ENCODE assay signal across 10 cellular contexts in genomic region chr19:38243279-38243673, GRCh38. TPM values are rescaled to one million over a fixed set of nuclear protein-coding genes. Genes with fewer than 3 reads are reported as not detected.
A peak's percentile ranks its signal among the peaks of the same experiment; 100 is the strongest.
DNase-seq lines count a peak whose midpoint lies in the region; ATAC-seq and TF ChIP-seq lines count a peak whose summit lies in the region.
"Had no signal": no experiment of that assay in that cellular context is flagged by ENCODE, and none has a peak within 500 bp of the region (broad histone marks: within the 10 kb centered on the region; RNA-seq: fewer than 3 reads in every experiment).

No MANE protein-coding gene starts in this region.

- intact Hi-C loops in OCI-LY7 (cut with micrococcal nuclease; ENCODE audit: unreplicated experiment): loop anchor here (1.0 kb wide), 1 partner anchor 92 kb away; the partner anchor contains the start of gene CATSPERG

- TF ChIP-seq CTCF in GM23338 (conservative IDR thresholded peaks at IDR 0.05; ENCODE audit: low read depth in 2 of 2): no peak
- TF ChIP-seq CTCF in OCI-LY7 (conservative IDR thresholded peaks at IDR 0.05; ENCODE audit: low read length): no peak
- TF ChIP-seq CTCF in chondrocyte (IDR thresholded peaks at IDR 0.05): no peak

- H4K12ac ChIP-seq in trophoblast cell (ENCODE audit: low read depth, low read length): no peak overlapping the region

- H3K4me3 Mint-ChIP-seq in GM23338: no peak overlapping the region
- H3K4me3 Mint-ChIP-seq in chondrocyte (ENCODE audit: unreplicated experiment): peak overlapping the region; percentile 67

- H3K9ac ChIP-seq in trophoblast cell (ENCODE audit: low read length): no peak overlapping the region

- no peak overlapping the region for H3K18ac ChIP-seq in trophoblast cell (ENCODE audit: low read length)

- CTCF ChIA-PET in OCI-LY7 (lab: Charles Lee; ENCODE audit: unreplicated experiment): interaction anchor here (1.0 to 1.3 kb wide), 4 partner anchors 9 to 131 kb away, joined by 3 to 5 read pairs (median 4); partner anchors contain the start of genes CATSPERG and PSMD8

- no peak overlapping the region for H2BK120ac ChIP-seq in trophoblast cell (ENCODE audit: insufficient read depth, low read length, poor library complexity)

- no peak overlapping the region for H3K14ac ChIP-seq in trophoblast cell (ENCODE audit: low read length)

- H3F3A ChIP-seq in GM23338 (replicated peaks; ENCODE audit: low read depth): 0 out of 2 replicates have a peak, but pooled peaks cover 21% of the 10 kb centered on the region

- H3K27ac Mint-ChIP-seq in GM23338: no peak overlapping the region
- no peak overlapping the region for H3K27ac Mint-ChIP-seq in chondrocyte (ENCODE audit: unreplicated experiment)
- H3K27ac Mint-ChIP-seq: nephron progenitor cell had no signal

- no peak overlapping the region for H3K4ac ChIP-seq in trophoblast cell (ENCODE audit: low read depth, low read length)

- peak overlapping the region; percentile 32; the same call in 1 of the 2 replicates for H3K4me3 ChIP-seq in GM23338
- peak overlapping the region; percentile 55 for H3K4me3 ChIP-seq in OCI-LY7 (ENCODE audit: low read depth, low read length, poor library complexity, severe bottlenecking)
- H3K4me3 ChIP-seq in trophoblast cell (ENCODE audit: low read depth, low read length): no peak overlapping the region

- H3K9me2 ChIP-seq in GM23338 (ENCODE audit: insufficient read depth): no peaks in the 10 kb centered on the region
- H3K9me2 ChIP-seq in OCI-LY7 (ENCODE audit: insufficient read depth, low read length): no peaks in the 10 kb centered on the region

- H2BK5ac ChIP-seq in trophoblast cell (ENCODE audit: low read depth, low read length, poor library complexity): no peak overlapping the region

- H3K27ac ChIP-seq in GM23338 (ENCODE audit: low read depth) (no peak overlapping the region), OCI-LY7 (ENCODE audit: low read depth, low read length, poor library complexity, severe bottlenecking) (no peak overlapping the region), trophoblast cell (ENCODE audit: low read depth, low read length) (no peak overlapping the region)
- H3K27ac ChIP-seq: HL-60 had no signal

- WGBS in trophoblast cell (ENCODE audit: extremely low coverage, insufficient coverage, insufficient read length): no CpG with 5 or more reads among the region's 15 CpGs

- H3K79me1 ChIP-seq in trophoblast cell (ENCODE audit: low read length): no peaks in the 10 kb centered on the region

- H3K27me3 ChIP-seq in GM23338 (ENCODE audit: insufficient read depth) (peaks cover 8% of the 10 kb centered on the region; the same call in 1 of the 2 replicates), trophoblast cell (ENCODE audit: insufficient read depth, low read length) (no peaks in the 10 kb centered on the region)

- H3K9me3 Mint-ChIP-seq in GM23338 (no peaks in the 10 kb centered on the region; the same call in 2 of the 3 replicates), chondrocyte (ENCODE audit: low read depth) (no peaks in the 10 kb centered on the region)
- H3K9me3 Mint-ChIP-seq: nephron progenitor cell had no signal

- POLR2A ChIA-PET in OCI-LY7 (lab: Charles Lee): interaction anchor here (0.7 to 1.6 kb wide), 4 partner anchors 21 to 110 kb away, joined by 3 to 7 read pairs (median 4); partner anchors contain the start of gene SPINT2

- H3K79me2 ChIP-seq in GM23338 (replicated peaks; ENCODE audit: insufficient read depth) (no peaks in the 10 kb centered on the region), OCI-LY7 (ENCODE audit: insufficient read depth, low read depth, low read length) (no peaks in the 10 kb centered on the region), trophoblast cell (ENCODE audit: control insufficient read depth, insufficient read depth, low read length, poor library complexity) (no peaks in the 10 kb centered on the region)

- no peak overlapping the region for H3K23ac ChIP-seq in trophoblast cell (ENCODE audit: low read length)

- H3K36me3 ChIP-seq in GM23338 (ENCODE audit: insufficient read depth) (no peaks in the 10 kb centered on the region), OCI-LY7 (ENCODE audit: insufficient read depth, low read length) (no peaks in the 10 kb centered on the region), trophoblast cell (ENCODE audit: control insufficient read depth in 1 of 2, insufficient read depth in 2 of 2, low read length in 2 of 2) (no peaks in the 10 kb centered on the region)

- DNase-seq in GM23338 (ENCODE audit: low spot score) (no peak), OCI-LY7 (ENCODE audit: low spot score) (no peak), chondrocyte (ENCODE audit: low spot score) (no peak), trophoblast cell (peak; percentile 50 to 56), SK-N-DZ (ENCODE audit: low spot score) (no peak), GM19238 (ENCODE audit: insufficient read length, low spot score) (no peak), H4 (ENCODE audit: low spot score) (no peak)

- H4K8ac ChIP-seq in trophoblast cell (ENCODE audit: low read depth, low read length): no peak overlapping the region

- no peak overlapping the region for H2BK12ac ChIP-seq in trophoblast cell (ENCODE audit: low read length)

- H3K27me3 Mint-ChIP-seq in GM23338 (ENCODE audit: insufficient read depth, low read depth, poor library complexity) (peaks cover 15% of the 10 kb centered on the region), chondrocyte (ENCODE audit: low read depth) (no peaks in the 10 kb centered on the region)

- no peak overlapping the region for H2AK5ac ChIP-seq in trophoblast cell (ENCODE audit: low read length)

- H3K4me1 ChIP-seq in GM23338 (ENCODE audit: insufficient read depth): peaks cover 5% of the 10 kb centered on the region
- peaks cover 8% of the 10 kb centered on the region for H3K4me1 ChIP-seq in OCI-LY7 (ENCODE audit: insufficient read depth, low read length, poor library complexity, severe bottlenecking)
- peaks cover 2 to 3% of the 10 kb centered on the region in 2 experiments for H3K4me1 ChIP-seq in trophoblast cell (ENCODE audit: control insufficient read depth in 1 of 2, insufficient read depth in 2 of 2, low read length in 2 of 2)

- H3K36me3 Mint-ChIP-seq in GM23338 (ENCODE audit: low read depth) (no peaks in the 10 kb centered on the region), chondrocyte (ENCODE audit: low read depth) (no peaks in the 10 kb centered on the region)

- H3K4me1 Mint-ChIP-seq in GM23338: peaks cover 7% of the 10 kb centered on the region
- peaks cover 46% of the 10 kb centered on the region for H3K4me1 Mint-ChIP-seq in chondrocyte (ENCODE audit: low read depth)

- H2AFZ ChIP-seq in GM23338 (peak overlapping the region; percentile 88; the same call in 1 of the 2 replicates), OCI-LY7 (ENCODE audit: low read length) (peak overlapping the region; percentile 54), trophoblast cell (ENCODE audit: insufficient read depth, low read length, poor library complexity) (no peak overlapping the region)

- no peak overlapping the region for H4K91ac ChIP-seq in trophoblast cell (ENCODE audit: low read depth, low read length)

- H4K20me1 ChIP-seq in GM23338 (replicated peaks; ENCODE audit: insufficient read depth): no peaks in the 10 kb centered on the region
- H4K20me1 ChIP-seq in OCI-LY7 (ENCODE audit: insufficient read depth, low read length): no peaks in the 10 kb centered on the region

- BruUV-seq in OCI-LY7 (replicated peaks; lab: Mats Ljungman, UMichigan): no TSS peak

- ATAC-seq in GM23338: no peak

- H3K9me3 ChIP-seq in OCI-LY7 (ENCODE audit: low read length) (no peaks in the 10 kb centered on the region), trophoblast cell (ENCODE audit: insufficient read depth, low read depth, low read length) (no peaks in the 10 kb centered on the region)

- H3K4me2 ChIP-seq in GM23338 (peak overlapping the region; percentile 45; the same call in 1 of the 2 replicates), OCI-LY7 (ENCODE audit: low read length) (peak overlapping the region; percentile 68), trophoblast cell (ENCODE audit: low read length) (no peak overlapping the region)

TF ChIP-seq in GM23338, 12 proteins besides CTCF, POLR2A, EP300 and RAD21 (continues in another document):
- TF ChIP-seq ZNF114 (CRISPR knock-in tag; IDR thresholded peaks at IDR 0.05) (no peak), POLR2AphosphoS5 (IDR thresholded peaks at IDR 0.05; ENCODE audit: low read depth) (no peak)

RNA-seq across cellular contexts. Expression of gene PPP1R14A, which starts 12.9 kb away (rescaled TPM):
- 9.4 and 14.5 TPM in 2 replicates for total RNA-seq in GM23338 (2014; rRNA removed; shearing (Covaris generic))
- 76.2 and 77.5 TPM in 2 replicates for polyA plus RNA-seq in GM23338 (2016; fragmentation: Nextera tagmentation; extraction: Ambion mirVana)
- total RNA-seq in OCI-LY7 (2014; rRNA removed; shearing (Covaris generic)): not detected in 2 replicates
- not detected in 2 replicates for total RNA-seq in OCI-LY7 (2022)
- total RNA-seq in chondrocyte: 132 to 297 TPM (median 295 TPM) in 3 replicates
- 13.5 and 14.3 TPM in 2 replicates for polyA plus RNA-seq in trophoblast cell (2013)
- polyA plus RNA-seq in SK-N-DZ (2014; cell fraction: cytosol; rRNA removed): 2.0 and 3.5 TPM in 2 replicates
- 5.1 and 10.4 TPM in 2 replicates for polyA plus RNA-seq in SK-N-DZ (2014; cell fraction: nucleus; rRNA removed)
- total RNA-seq in H4 (2014; rRNA removed; shearing (Covaris generic)): not detected in 2 replicates

RNA-seq across cellular contexts. Expression of gene DPF1, which starts 19.3 kb away (rescaled TPM):
- total RNA-seq in GM23338 (2014; rRNA removed; shearing (Covaris generic)): 8.3 and 11.7 TPM in 2 replicates
- polyA plus RNA-seq in GM23338 (2016; fragmentation: Nextera tagmentation; extraction: Ambion mirVana): 7.9 and 8.3 TPM in 2 replicates
- total RNA-seq in OCI-LY7 (2014; rRNA removed; shearing (Covaris generic)): 6.5 and 7.6 TPM in 2 replicates
- total RNA-seq in OCI-LY7 (2022): 11.3 and 11.4 TPM in 2 replicates
- total RNA-seq in chondrocyte: 2.1 to 4.8 TPM (median 2.4 TPM) in 3 replicates
- 1.3 and 1.4 TPM in 2 replicates for polyA plus RNA-seq in trophoblast cell (2013)
- polyA plus RNA-seq in SK-N-DZ (2014; cell fraction: cytosol; rRNA removed): 30.6 and 40.8 TPM in 2 replicates
- polyA plus RNA-seq in SK-N-DZ (2014; cell fraction: nucleus; rRNA removed): 50.0 and 51.9 TPM in 2 replicates
- 5.1 and 7.2 TPM in 2 replicates for total RNA-seq in H4 (2014; rRNA removed; shearing (Covaris generic))
- total RNA-seq: bronchial epithelial cell had no signal

RNA-seq across cellular contexts. Expression of gene SPINT2, which starts 21.1 kb away (rescaled TPM):
- total RNA-seq in GM23338 (2014; rRNA removed; shearing (Covaris generic)): 382 and 468 TPM in 2 replicates
- 298 and 319 TPM in 2 replicates for polyA plus RNA-seq in GM23338 (2016; fragmentation: Nextera tagmentation; extraction: Ambion mirVana)
- 36.7 and 59.5 TPM in 2 replicates for total RNA-seq in OCI-LY7 (2014; rRNA removed; shearing (Covaris generic))
- total RNA-seq in OCI-LY7 (2022): 77.2 and 82.2 TPM in 2 replicates
- 21.3 to 28.0 TPM (median 26.4 TPM) in 3 replicates for total RNA-seq in chondrocyte
- 307 and 320 TPM in 2 replicates for polyA plus RNA-seq in trophoblast cell (2013)
- polyA plus RNA-seq in SK-N-DZ (2014; cell fraction: cytosol; rRNA removed): 1.6 and 2.1 TPM in 2 replicates
- polyA plus RNA-seq in SK-N-DZ (2014; cell fraction: nucleus; rRNA removed): 1.4 and 1.8 TPM in 2 replicates
- total RNA-seq in H4 (2014; rRNA removed; shearing (Covaris generic)): 1.1 TPM in 1 of 2 replicates, not detected in the other

Comparison
In these comparisons a context has a peak if more than half of its experiments do, and no peak if none do; other contexts are left out.
1. DNase-seq: peak in trophoblast cell (2 of 2); none in GM23338 (single experiment), OCI-LY7 (single experiment), chondrocyte (single experiment), SK-N-DZ (single experiment), GM19238 (single experiment) and H4 (single experiment).
2. RNA of gene SPINT2, which starts 21.1 kb away (total RNA-seq): 382 to 468 TPM in GM23338, 36.7 to 82.2 TPM in OCI-LY7 and 21.3 to 28.0 TPM in chondrocyte; 1.1 TPM in H4; every median in the first group is over 10 times any median in the second.